1 cellular context compared by ENCODE assay signal in genomic region chr21:9767592-9768375, GRCh38.
TF ChIP-seq lines count a peak whose summit lies in the region.

No MANE protein-coding gene starts in this region.

TF ChIP-seq in IMR-90, 13 proteins besides CTCF, POLR2A, EP300 and RAD21:
- no peak for TF ChIP-seq MXI1 (IDR thresholded peaks at IDR 0.05; ENCODE audit: borderline replicate concordance, low read depth, low read length)
- TF ChIP-seq MAZ (IDR thresholded peaks at IDR 0.05; ENCODE audit: borderline replicate concordance, low read depth, low read length) = no peak
- TF ChIP-seq BHLHE40 (IDR thresholded peaks at IDR 0.05; ENCODE audit: low read depth, low read length) = no peak
- TF ChIP-seq NFE2L2 (IDR thresholded peaks at IDR 0.05; ENCODE audit: low read depth, low read length) = no peak
- TF ChIP-seq, protein P1, sequence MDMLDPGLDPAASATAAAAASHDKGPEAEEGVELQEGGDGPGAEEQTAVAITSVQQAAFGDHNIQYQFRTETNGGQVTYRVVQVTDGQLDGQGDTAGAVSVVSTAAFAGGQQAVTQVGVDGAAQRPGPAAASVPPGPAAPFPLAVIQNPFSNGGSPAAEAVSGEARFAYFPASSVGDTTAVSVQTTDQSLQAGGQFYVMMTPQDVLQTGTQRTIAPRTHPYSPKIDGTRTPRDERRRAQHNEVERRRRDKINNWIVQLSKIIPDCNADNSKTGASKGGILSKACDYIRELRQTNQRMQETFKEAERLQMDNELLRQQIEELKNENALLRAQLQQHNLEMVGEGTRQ (IDR thresholded peaks at IDR 0.05; ENCODE audit: low read depth, low read length) = no peak
- no peak for TF ChIP-seq FOS (IDR thresholded peaks at IDR 0.05; ENCODE audit: low read depth, low read length)
- no peak for TF ChIP-seq CEBPB (IDR thresholded peaks at IDR 0.05; ENCODE audit: low read depth, low read length)
- no peak for TF ChIP-seq CHD1 (IDR thresholded peaks at IDR 0.05; ENCODE audit: low read depth, low read length)
- no peak for TF ChIP-seq MAFK (IDR thresholded peaks at IDR 0.05; ENCODE audit: low read depth, low read length)
- TF ChIP-seq RCOR1 (IDR thresholded peaks at IDR 0.05; ENCODE audit: insufficient replicate concordance, low read length) = no peak
- TF ChIP-seq RFX5 (IDR thresholded peaks at IDR 0.05; ENCODE audit: low read depth, low read length) = no peak
- no peak for TF ChIP-seq SMC3 (IDR thresholded peaks at IDR 0.05; ENCODE audit: low read depth, low read length)
- TF ChIP-seq, protein P2, sequence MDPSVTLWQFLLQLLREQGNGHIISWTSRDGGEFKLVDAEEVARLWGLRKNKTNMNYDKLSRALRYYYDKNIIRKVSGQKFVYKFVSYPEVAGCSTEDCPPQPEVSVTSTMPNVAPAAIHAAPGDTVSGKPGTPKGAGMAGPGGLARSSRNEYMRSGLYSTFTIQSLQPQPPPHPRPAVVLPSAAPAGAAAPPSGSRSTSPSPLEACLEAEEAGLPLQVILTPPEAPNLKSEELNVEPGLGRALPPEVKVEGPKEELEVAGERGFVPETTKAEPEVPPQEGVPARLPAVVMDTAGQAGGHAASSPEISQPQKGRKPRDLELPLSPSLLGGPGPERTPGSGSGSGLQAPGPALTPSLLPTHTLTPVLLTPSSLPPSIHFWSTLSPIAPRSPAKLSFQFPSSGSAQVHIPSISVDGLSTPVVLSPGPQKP (IDR thresholded peaks at IDR 0.05; ENCODE audit: borderline replicate concordance, low read depth, low read length) = no peak
